8 cellular contexts compared by ENCODE assay signal in the genomic region with DNA sequence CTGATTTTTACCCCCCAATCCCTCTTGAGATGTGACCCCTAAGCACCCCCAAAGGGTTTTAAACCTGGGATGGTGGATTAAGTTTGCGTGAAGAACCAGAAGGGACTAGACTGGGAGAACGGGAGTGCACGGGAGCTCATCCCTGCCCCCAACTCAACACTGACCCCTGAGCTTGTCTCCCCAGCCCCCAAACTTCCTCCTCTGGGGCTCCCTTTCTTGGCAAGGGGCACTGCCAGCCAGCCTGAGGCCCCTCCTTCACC. TPM values are rescaled to one million over a fixed set of nuclear protein-coding genes. Genes with fewer than 3 reads are reported as not detected.
DNase-seq lines count a peak whose midpoint lies in the region; ATAC-seq, FAIRE-seq and TF ChIP-seq lines count a peak whose summit lies in the region.

No MANE protein-coding gene starts in this region.

- POLR2A ChIA-PET in A549 (lab: Yijun Ruan, JAX) (interaction anchor here (0.8 to 2.2 kb wide), 6 partner anchors 8 to 49 kb away, joined by 3 to 24 read pairs (median 5); a partner anchor contains a TSS), HEK293 (lab: Yijun Ruan, JAX) (interaction anchor here (0.6 to 2.3 kb wide), 15 partner anchors 8 to 146 kb away, joined by 3 to 16 read pairs (median 7); a partner anchor contains a TSS)

- TF ChIP-seq EP300 in A549 (IDR thresholded peaks at IDR 0.05): no peak

- H3K36me3 ChIP-seq in HEK293 (ENCODE audit: control insufficient read depth in 2 of 2, insufficient read depth in 1 of 2, low read length in 2 of 2) (no peaks in the 10 kb centered on the region; a peak in 1 of 3 replicates), brain microvascular endothelial cell (replicated peaks) (no peaks in the 10 kb centered on the region)

- H3K27ac ChIP-seq in A549 (peak overlapping the region; percentile 97 to 98), HEK293 (ENCODE audit: extremely low read depth, low read depth, low read length) (peak overlapping the region; percentile 78), brain microvascular endothelial cell (peak overlapping the region; percentile 53)

- H3K4me2 ChIP-seq in A549: peak overlapping the region; percentile 91

- H3K4me1 ChIP-seq in A549: peaks cover 34% of the 10 kb centered on the region
- H3K4me1 ChIP-seq in HEK293 (ENCODE audit: control insufficient read depth, insufficient read depth, low read length): no peaks in the 10 kb centered on the region
- peaks cover 58% of the 10 kb centered on the region for H3K4me1 ChIP-seq in mononuclear cell (ENCODE audit: insufficient read depth, low read length)

- 0% methylated on average over 3 of the region's 3 CpGs for WGBS in A549 (ENCODE audit: missing lambda C conversion rate)

- H3K27me3 ChIP-seq in brain microvascular endothelial cell (replicated peaks) (no peaks in the 10 kb centered on the region), mononuclear cell (ENCODE audit: insufficient read depth, low read length) (no peaks in the 10 kb centered on the region)

- DNase-seq in A549 (ENCODE audit: low read depth in 1 of 2, low spot score in 1 of 2): no peak
- no peak for DNase-seq in brain microvascular endothelial cell
- DNase-seq in DMS 273 treated with DMSO at 0.1 percent for 48 hours (lab: John Stamatoyannopoulos, UW): no peak
- DNase-seq in SK-N-DZ (ENCODE audit: low spot score): no peak
- no peak for DNase-seq in ecto neural progenitor cell (ENCODE audit: low spot score)
- no peak for DNase-seq in SIG-M5 treated with dmso at 0.1 percent for 504 hours (lab: John Stamatoyannopoulos, UW; ENCODE audit: unreplicated experiment)

- peak overlapping the region; percentile 69 for H3K4me3 ChIP-seq in A549
- peak overlapping the region; percentile 65 for H3K4me3 ChIP-seq in HEK293 (ENCODE audit: low read depth, low read length)
- H3K4me3 ChIP-seq in brain microvascular endothelial cell (ENCODE audit: low read depth, low read length): peak overlapping the region; percentile 82
- peak overlapping the region; percentile 61 for H3K4me3 ChIP-seq in mononuclear cell (ENCODE audit: low read length)

- H3K9me3 ChIP-seq in A549 (no peaks in the 10 kb centered on the region), HEK293 (ENCODE audit: control insufficient read depth, insufficient read depth, low read depth, low read length) (no peaks in the 10 kb centered on the region), mononuclear cell (ENCODE audit: low read depth, low read length) (no peaks in the 10 kb centered on the region)

- TF ChIP-seq CTCF in A549 (IDR thresholded peaks at IDR 0.05) (no peak), HEK293 (tag by site-specific recombination; IDR thresholded peaks at IDR 0.05) (no peak), brain microvascular endothelial cell (IDR thresholded peaks at IDR 0.05; ENCODE audit: low read depth, low read length, missing control alignments) (no peak)

- FAIRE-seq in A549 (lab: Jason Lieb, UNC): no peak

- CTCF ChIA-PET in A549 (lab: Yijun Ruan, JAX): interaction anchor here (0.7 to 2.5 kb wide), 3 partner anchors 18 to 48 kb away, joined by 4 to 13 read pairs (median 8); a partner anchor contains a TSS
- CTCF ChIA-PET in HEK293 (lab: Yijun Ruan, JAX): no interaction called here

- TF ChIP-seq RAD21 in A549 (conservative IDR thresholded peaks at IDR 0.05 in 1 of 2, IDR thresholded peaks at IDR 0.05 in 1 of 2): no peak

- TF ChIP-seq POLR2A in A549 (IDR thresholded peaks at IDR 0.05; ENCODE audit: low read length): no peak

- in situ Hi-C loops in brain microvascular endothelial cell (cut with HindIII; ENCODE audit: low pct_ligation_motif_present, low sequenced_read_pairs): no loop called here

- ATAC-seq in A549: peak; percentile 10 to 19; a peak in 4 of 6 replicates

TF ChIP-seq in A549, 52 proteins besides CTCF, POLR2A, EP300 and RAD21:
- TF ChIP-seq, protein P1, sequence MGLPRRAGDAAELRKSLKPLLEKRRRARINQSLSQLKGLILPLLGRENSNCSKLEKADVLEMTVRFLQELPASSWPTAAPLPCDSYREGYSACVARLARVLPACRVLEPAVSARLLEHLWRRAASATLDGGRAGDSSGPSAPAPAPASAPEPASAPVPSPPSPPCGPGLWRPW (IDR thresholded peaks at IDR 0.05): no peak
- no peak for TF ChIP-seq HEYL (CRISPR knock-in tag; IDR thresholded peaks at IDR 0.05)
- TF ChIP-seq, protein P2, sequence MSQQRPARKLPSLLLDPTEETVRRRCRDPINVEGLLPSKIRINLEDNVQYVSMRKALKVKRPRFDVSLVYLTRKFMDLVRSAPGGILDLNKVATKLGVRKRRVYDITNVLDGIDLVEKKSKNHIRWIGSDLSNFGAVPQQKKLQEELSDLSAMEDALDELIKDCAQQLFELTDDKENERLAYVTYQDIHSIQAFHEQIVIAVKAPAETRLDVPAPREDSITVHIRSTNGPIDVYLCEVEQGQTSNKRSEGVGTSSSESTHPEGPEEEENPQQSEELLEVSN (IDR thresholded peaks at IDR 0.05; ENCODE audit: borderline replicate concordance, low read depth): 0 out of 2 replicates have a peak, but pooled peaks have one; percentile 7
- TF ChIP-seq CHD2 (IDR thresholded peaks at IDR 0.05; ENCODE audit: low read length, partially characterized antibody): peak; percentile 28
- TF ChIP-seq TP53 (CRISPR knock-in tag; IDR thresholded peaks at IDR 0.05): 0 out of 2 replicates have a peak, but pooled peaks have one; percentile 15
- 0 out of 2 replicates have a peak, but pooled peaks have one; percentile 27 for TF ChIP-seq GATA3 (IDR thresholded peaks at IDR 0.05; ENCODE audit: borderline replicate concordance)
- TF ChIP-seq EHF (CRISPR knock-in tag; IDR thresholded peaks at IDR 0.05): no peak

TF ChIP-seq in HEK293, 187 proteins besides CTCF, POLR2A, EP300 and RAD21 (continues in another document):
- TF ChIP-seq GFI1B (tag by site-specific recombination; IDR thresholded peaks at IDR 0.05) (peak; percentile 6; the same call in 1 of the 2 replicates), ZNF335 (tag by site-specific recombination; conservative IDR thresholded peaks at IDR 0.05) (0 out of 2 replicates have a peak, but pooled peaks have one; percentile 36), ZBTB48 (tag by site-specific recombination; IDR thresholded peaks at IDR 0.05) (peak; percentile 89), ZNF555 (tag by site-specific recombination; conservative IDR thresholded peaks at IDR 0.05) (no peak)
- TF ChIP-seq, protein P3, sequence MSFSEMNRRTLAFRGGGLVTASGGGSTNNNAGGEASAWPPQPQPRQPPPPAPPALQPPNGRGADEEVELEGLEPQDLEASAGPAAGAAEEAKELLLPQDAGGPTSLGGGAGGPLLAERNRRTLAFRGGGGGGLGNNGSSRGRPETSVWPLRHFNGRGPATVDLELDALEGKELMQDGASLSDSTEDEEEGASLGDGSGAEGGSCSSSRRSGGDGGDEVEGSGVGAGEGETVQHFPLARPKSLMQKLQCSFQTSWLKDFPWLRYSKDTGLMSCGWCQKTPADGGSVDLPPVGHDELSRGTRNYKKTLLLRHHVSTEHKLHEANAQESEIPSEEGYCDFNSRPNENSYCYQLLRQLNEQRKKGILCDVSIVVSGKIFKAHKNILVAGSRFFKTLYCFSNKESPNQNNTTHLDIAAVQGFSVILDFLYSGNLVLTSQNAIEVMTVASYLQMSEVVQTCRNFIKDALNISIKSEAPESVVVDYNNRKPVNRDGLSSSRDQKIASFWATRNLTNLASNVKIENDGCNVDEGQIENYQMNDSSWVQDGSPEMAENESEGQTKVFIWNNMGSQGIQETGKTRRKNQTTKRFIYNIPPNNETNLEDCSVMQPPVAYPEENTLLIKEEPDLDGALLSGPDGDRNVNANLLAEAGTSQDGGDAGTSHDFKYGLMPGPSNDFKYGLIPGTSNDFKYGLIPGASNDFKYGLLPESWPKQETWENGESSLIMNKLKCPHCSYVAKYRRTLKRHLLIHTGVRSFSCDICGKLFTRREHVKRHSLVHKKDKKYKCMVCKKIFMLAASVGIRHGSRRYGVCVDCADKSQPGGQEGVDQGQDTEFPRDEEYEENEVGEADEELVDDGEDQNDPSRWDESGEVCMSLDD (tag by site-specific recombination; IDR thresholded peaks at IDR 0.05): peak; percentile 84; the same call in 1 of the 2 replicates

RNA-seq across cellular contexts. Expression of a gene that starts 5.0 kb away (rescaled TPM):
- polyA plus RNA-seq in A549 (2011; rRNA removed): 293 and 518 TPM in 2 replicates
- polyA plus RNA-seq in A549 (2012; cell fraction: cytosol; rRNA removed): 78.7 and 85.2 TPM in 2 replicates
- 34.6 and 48.0 TPM in 2 replicates for polyA plus RNA-seq in A549 (2012; cell fraction: nucleus; rRNA removed)
- 538 to 546 TPM (median 544 TPM) in 3 replicates for polyA plus RNA-seq in A549 (2017; fragmentation: RNase III; extraction: RNeasy Plus Mini Kit Qiagen cat#74134 plus additional on column Dnase treatment)
- 108 TPM in 2 replicates for polyA minus RNA-seq in A549 (2011; rRNA and poly(A)+ RNA removed)
- 386 TPM for total RNA-seq in mononuclear cell
- 703 and 794 TPM in 2 replicates for polyA plus RNA-seq in SK-N-DZ (2014; cell fraction: cytosol; rRNA removed)
- 501 and 513 TPM in 2 replicates for polyA plus RNA-seq in SK-N-DZ (2014; cell fraction: nucleus; rRNA removed)

RNA-seq across cellular contexts. Expression of a gene that starts 18.3 kb away (rescaled TPM):
- 7.6 and 9.0 TPM in 2 replicates for polyA plus RNA-seq in A549 (2011; rRNA removed)
- polyA plus RNA-seq in A549 (2012; cell fraction: cytosol; rRNA removed): 22.0 and 24.5 TPM in 2 replicates
- 81.5 and 93.7 TPM in 2 replicates for polyA plus RNA-seq in A549 (2012; cell fraction: nucleus; rRNA removed)
- 14.1 to 16.7 TPM (median 16.3 TPM) in 3 replicates for polyA plus RNA-seq in A549 (2017; fragmentation: RNase III; extraction: RNeasy Plus Mini Kit Qiagen cat#74134 plus additional on column Dnase treatment)
- polyA minus RNA-seq in A549 (2011; rRNA and poly(A)+ RNA removed): 6.4 and 12.6 TPM in 2 replicates
- total RNA-seq in mononuclear cell: 0.73 TPM
- 11.3 and 16.0 TPM in 2 replicates for polyA plus RNA-seq in SK-N-DZ (2014; cell fraction: cytosol; rRNA removed)
- 34.4 and 38.4 TPM in 2 replicates for polyA plus RNA-seq in SK-N-DZ (2014; cell fraction: nucleus; rRNA removed)

RNA-seq across cellular contexts. Expression of a gene that starts 27.3 kb away (rescaled TPM):
- polyA plus RNA-seq in A549 (2011; rRNA removed) (57.3 and 62.8 TPM in 2 replicates), A549 (2017; fragmentation: RNase III; extraction: RNeasy Plus Mini Kit Qiagen cat#74134 plus additional on column Dnase treatment) (113 to 117 TPM (median 114 TPM) in 3 replicates)
- 184 and 236 TPM in 2 replicates for polyA plus RNA-seq in A549 (2012; cell fraction: cytosol; rRNA removed)
- polyA plus RNA-seq in A549 (2012; cell fraction: nucleus; rRNA removed): 313 and 398 TPM in 2 replicates
- polyA minus RNA-seq in A549 (2011; rRNA and poly(A)+ RNA removed): 47.5 and 81.7 TPM in 2 replicates
- total RNA-seq in mononuclear cell: 2.1 TPM
- polyA plus RNA-seq in SK-N-DZ (2014; cell fraction: cytosol; rRNA removed): 303 and 320 TPM in 2 replicates
- 840 and 963 TPM in 2 replicates for polyA plus RNA-seq in SK-N-DZ (2014; cell fraction: nucleus; rRNA removed)

RNA-seq across cellular contexts. Expression of a gene that starts 39.9 kb away (rescaled TPM):
- polyA plus RNA-seq in A549 (2011; rRNA removed) (37.6 and 55.5 TPM in 2 replicates), A549 (2017; fragmentation: RNase III; extraction: RNeasy Plus Mini Kit Qiagen cat#74134 plus additional on column Dnase treatment) (66.2 to 77.5 TPM (median 75.7 TPM) in 3 replicates)
- polyA plus RNA-seq in A549 (2012; cell fraction: cytosol; rRNA removed): 133 and 189 TPM in 2 replicates
- 101 and 188 TPM in 2 replicates for polyA plus RNA-seq in A549 (2012; cell fraction: nucleus; rRNA removed)
- polyA minus RNA-seq in A549 (2011; rRNA and poly(A)+ RNA removed): 11.5 and 16.4 TPM in 2 replicates
- 19.6 TPM for total RNA-seq in mononuclear cell
- polyA plus RNA-seq in SK-N-DZ (2014; cell fraction: cytosol; rRNA removed): 66.6 and 72.9 TPM in 2 replicates
- polyA plus RNA-seq in SK-N-DZ (2014; cell fraction: nucleus; rRNA removed): 33.1 and 39.4 TPM in 2 replicates
